In genomic region chr16:12065866-12066545, GRCh38 we compare ENCODE assay signal across 20 cellular contexts.
A peak's percentile ranks its signal among the peaks of the same experiment; 100 is the strongest.
DNase-seq lines count a peak whose midpoint lies in the region; ATAC-seq and TF ChIP-seq lines count a peak whose summit lies in the region.
"Had no signal": no experiment of that assay in that cellular context is flagged by ENCODE, and none has a peak within 500 bp of the region (broad histone marks: within the 10 kb centered on the region; RNA-seq: fewer than 3 reads in every experiment).

No MANE protein-coding gene starts in this region.

- H3K9me3 Mint-ChIP-seq in activated naive CD4-positive, alpha-beta T cell treated with anti-CD3 and anti-CD28 coated beads, Interleukin-2, amount 50 U/mL, for 72 hours = no peaks in the 10 kb centered on the region
- H3K9me3 Mint-ChIP-seq in activated T-helper 17 cell treated with anti-CD3 and anti-CD28 coated beads, Interleukin-2, amount 50 U/mL, for 72 hours = no peaks in the 10 kb centered on the region
- H3K9me3 Mint-ChIP-seq in naive B cell = no peaks in the 10 kb centered on the region
- no peaks in the 10 kb centered on the region for H3K9me3 Mint-ChIP-seq in stimulated activated naive B cell treated with anti-CD40 and anti-IgM and Interleukin-4, amounts not matched to agents 10 μg/mL and 1 μg/mL and 100 μg/mL, for 72 hours
- H3K9me3 Mint-ChIP-seq: CD8-positive, alpha-beta T cell had no signal

- H3K36me3 Mint-ChIP-seq in activated naive CD4-positive, alpha-beta T cell treated with anti-CD3 and anti-CD28 coated beads, Interleukin-2, amount 50 U/mL, for 72 hours = no peaks in the 10 kb centered on the region
- no peaks in the 10 kb centered on the region for H3K36me3 Mint-ChIP-seq in activated T-helper 17 cell treated with anti-CD3 and anti-CD28 coated beads, Interleukin-2, amount 50 U/mL, for 72 hours (ENCODE audit: low read depth)
- peaks cover 0 to 5% of the 10 kb centered on the region in 2 donors for H3K36me3 Mint-ChIP-seq in naive B cell
- H3K36me3 Mint-ChIP-seq in stimulated activated naive B cell treated with anti-CD40 and anti-IgM and Interleukin-4, amounts not matched to agents 10 μg/mL and 1 μg/mL and 100 μg/mL, for 72 hours = peaks cover 30 to 48% of the 10 kb centered on the region in 2 donors

- H3K27ac ChIP-seq in transverse colon = no peak overlapping the region
- H3K27ac ChIP-seq: GM23248, SJCRH30 had no signal

- H3K4me1 ChIP-seq in transverse colon = peaks cover 0 to 8% (median 0%) of the 10 kb centered on the region in 4 donors

- no peak for TF ChIP-seq POLR2A in transverse colon (IDR thresholded peaks at IDR 0.05)

- H3K9me3 ChIP-seq in transverse colon = no peaks in the 10 kb centered on the region
- H3K9me3 ChIP-seq: SJCRH30 had no signal

- intact Hi-C loops in transverse colon (cut with DNase I; ENCODE audit: low total_unique reads) = loop anchor here (5.0 to 10.0 kb wide), 2 partner anchors 201 to 669 kb away; no protein-coding TSS in a partner anchor

- H3K27me3 ChIP-seq in transverse colon = no peaks in the 10 kb centered on the region
- H3K27me3 ChIP-seq: SJCRH30 had no signal

- TF ChIP-seq CTCF in transverse colon (IDR thresholded peaks at IDR 0.05) = no peak

- H3K27me3 Mint-ChIP-seq in activated T-helper 17 cell treated with anti-CD3 and anti-CD28 coated beads, Interleukin-2, amount 50 U/mL, for 72 hours = no peaks in the 10 kb centered on the region
- H3K27me3 Mint-ChIP-seq in naive B cell = no peaks in the 10 kb centered on the region
- H3K27me3 Mint-ChIP-seq in stimulated activated naive B cell treated with anti-CD40 and anti-IgM and Interleukin-4, amounts not matched to agents 10 μg/mL and 1 μg/mL and 100 μg/mL, for 72 hours = no peaks in the 10 kb centered on the region

- no peak overlapping the region for H3K4me3 Mint-ChIP-seq in activated T-helper 17 cell treated with anti-CD3 and anti-CD28 coated beads, Interleukin-2, amount 50 U/mL, for 72 hours
- H3K4me3 Mint-ChIP-seq in naive B cell = no peak overlapping the region
- peak overlapping the region; percentile 5 to 40 for H3K4me3 Mint-ChIP-seq in stimulated activated naive B cell treated with anti-CD40 and anti-IgM and Interleukin-4, amounts not matched to agents 10 μg/mL and 1 μg/mL and 100 μg/mL, for 72 hours
- H3K4me3 Mint-ChIP-seq: CD8-positive, alpha-beta T cell had no signal

- no peaks in the 10 kb centered on the region for H3K36me3 ChIP-seq in transverse colon
- H3K36me3 ChIP-seq: SJCRH30 had no signal

- 95 to 100% methylated on average over 3 to 16 of the region's 16 CpGs for WGBS in transverse colon (ENCODE audit: low coverage in 1 of 2), 2 donors

- peak overlapping the region; percentile 53 to 86 for H3K27ac Mint-ChIP-seq in activated naive CD4-positive, alpha-beta T cell treated with anti-CD3 and anti-CD28 coated beads, Interleukin-2, amount 50 U/mL, for 72 hours
- H3K27ac Mint-ChIP-seq in activated T-helper 17 cell treated with anti-CD3 and anti-CD28 coated beads, Interleukin-2, amount 50 U/mL, for 72 hours = peak overlapping the region; percentile 31
- H3K27ac Mint-ChIP-seq in naive B cell = peak overlapping the region in 4 of 6 donors; percentile 13 to 93 (median 54)
- peak overlapping the region; percentile 83 for H3K27ac Mint-ChIP-seq in stimulated activated naive B cell treated with anti-CD40 and anti-IgM and Interleukin-4, amounts not matched to agents 10 μg/mL and 1 μg/mL and 100 μg/mL, for 72 hours
- H3K27ac Mint-ChIP-seq: CD8-positive, alpha-beta T cell had no signal

- no peak for ATAC-seq in activated naive CD4-positive, alpha-beta T cell treated with anti-CD3 and anti-CD28 coated beads, Interleukin-2, amount 50 U/mL, for 72 hours
- no peak for ATAC-seq in activated T-helper 17 cell treated with anti-CD3 and anti-CD28 coated beads, Interleukin-2, amount 50 U/mL, for 72 hours (replicated peaks)
- ATAC-seq in naive B cell (ENCODE audit: low read depth in 2 of 2) (no peak), HG02884 (IDR thresholded peaks at IDR 0.05; ENCODE audit: unreplicated experiment) (no peak)
- ATAC-seq in stimulated activated naive B cell treated with anti-CD40 and anti-IgM and Interleukin-4, amounts not matched to agents 10 μg/mL and 1 μg/mL and 100 μg/mL, for 72 hours (replicated peaks) = no peak
- ATAC-seq: CD8-positive, alpha-beta T cell had no signal

- TF ChIP-seq EP300 in transverse colon (IDR thresholded peaks at IDR 0.05; ENCODE audit: low read depth) = no peak

- in situ Hi-C loops in transverse colon (cut with MboI; ENCODE audit: low pct_ligation_motif_present in 1 of 4, low pct_unique_long_range_greater_than_20kb in 1 of 4, low sequenced_read_pairs in 3 of 4) = loop anchor here in 3 of 4 donors (10.0 to 25.0 kb wide), 3 partner anchors 104 to 679 kb away; partner anchors contain the start of gene TNFRSF17 (in 2 of the 3)

- no peaks in the 10 kb centered on the region for H3K4me1 Mint-ChIP-seq in activated T-helper 17 cell treated with anti-CD3 and anti-CD28 coated beads, Interleukin-2, amount 50 U/mL, for 72 hours
- H3K4me1 Mint-ChIP-seq in naive B cell = peaks cover 24 to 43% (median 33%) of the 10 kb centered on the region in 3 donors
- H3K4me1 Mint-ChIP-seq in stimulated activated naive B cell treated with anti-CD40 and anti-IgM and Interleukin-4, amounts not matched to agents 10 μg/mL and 1 μg/mL and 100 μg/mL, for 72 hours = peaks cover 38 to 50% of the 10 kb centered on the region in 2 donors

- DNase-seq in activated naive CD4-positive, alpha-beta T cell treated with anti-CD3 and anti-CD28 coated beads, Interleukin-2, amount 50 U/mL, for 72 hours (ENCODE audit: low spot score in 2 of 2) = no peak
- DNase-seq in activated naive CD4-positive, alpha-beta T cell treated with anti-CD3 and anti-CD28 coated beads, Interleukin-2, amount 50 U/mL, for 16 hours = no peak
- DNase-seq in naive B cell (no peak), H4 (ENCODE audit: low spot score) (no peak), transverse colon (no peak)
- DNase-seq in stimulated activated naive B cell treated with anti-CD40 and anti-IgM and Interleukin-4, amounts not matched to agents 10 μg/mL and 1 μg/mL and 100 μg/mL, for 72 hours = no peak
- DNase-seq: Calu3; CD8-positive, alpha-beta T cell; GF-D8; GM23248; NCI-H1417 treated with DMSO at 0.1 percent for 48 hours; NCI-H1930; NCI-H226; NCI-H524; NCI-H82; OCI-M1; RPMI8226; SJCRH30 had no signal

- no peak overlapping the region for H3K4me3 ChIP-seq in transverse colon
- H3K4me3 ChIP-seq: GM23248, SJCRH30 had no signal

Comparison
In these comparisons a context has a peak if more than half of its experiments do, and no peak if none do; other contexts are left out.
1. H3K27ac Mint-ChIP-seq: peak in every context shown above with its lines; median percentile 83 in stimulated activated naive B cell treated with anti-CD40 and anti-IgM and Interleukin-4, amounts not matched to agents 10 μg/mL and 1 μg/mL and 100 μg/mL, for 72 hours; 70 in activated naive CD4-positive, alpha-beta T cell treated with anti-CD3 and anti-CD28 coated beads, Interleukin-2, amount 50 U/mL, for 72 hours; 54 in naive B cell; 31 in activated T-helper 17 cell treated with anti-CD3 and anti-CD28 coated beads, Interleukin-2, amount 50 U/mL, for 72 hours.
2. H3K4me3 Mint-ChIP-seq: peak in stimulated activated naive B cell treated with anti-CD40 and anti-IgM and Interleukin-4, amounts not matched to agents 10 μg/mL and 1 μg/mL and 100 μg/mL, for 72 hours (2 of 2); none in activated T-helper 17 cell treated with anti-CD3 and anti-CD28 coated beads, Interleukin-2, amount 50 U/mL, for 72 hours (single experiment) and naive B cell (0 of 8).